15 cellular contexts compared by ENCODE assay signal in genomic region chr11:12797996-12798395, GRCh38.
DNase-seq lines count a peak whose midpoint lies in the region; ATAC-seq and TF ChIP-seq lines count a peak whose summit lies in the region.
"Had no signal": no experiment of that assay in that cellular context is flagged by ENCODE, and none has a peak within 500 bp of the region (broad histone marks: within the 10 kb centered on the region; RNA-seq: fewer than 3 reads in every experiment).

No MANE protein-coding gene starts in this region.

- H3K27ac Mint-ChIP-seq in mesothelial cell of epicardium (peak overlapping the region; percentile 97), type B pancreatic cell (no peak overlapping the region)
- H3K27ac Mint-ChIP-seq: B cell; CD4-positive, alpha-beta memory T cell had no signal

- no peak for TF ChIP-seq POLR2A in HCT116 (IDR thresholded peaks at IDR 0.05; ENCODE audit: borderline replicate concordance, extremely low read depth, insufficient read depth, insufficient read length)

- H3K27me3 ChIP-seq in HCT116 (ENCODE audit: insufficient read depth, low read length), result no peaks in the 10 kb centered on the region
- no peaks in the 10 kb centered on the region for H3K27me3 ChIP-seq in stomach smooth muscle (ENCODE audit: control insufficient read depth in 1 of 2, insufficient read depth in 2 of 2, low read length in 2 of 2)

- RAD21 ChIA-PET in HCT116 (lab: Charles Lee; ENCODE audit: low non-redundant PET in 1 of 2, low total read pairs in 2 of 2, uncharacterized antibody in 2 of 2, unreplicated experiment in 2 of 2), result no interaction called here

- H3K79me2 ChIP-seq in HCT116 (ENCODE audit: insufficient read depth, low read length), result peaks cover 69% of the 10 kb centered on the region

- no peak for TF ChIP-seq CTCF in HCT116 (IDR thresholded peaks at IDR 0.05 in 2 of 3, conservative IDR thresholded peaks at IDR 0.05 in 1 of 3; ENCODE audit: borderline replicate concordance in 1 of 3, insufficient read depth in 1 of 3, low read depth in 2 of 3, low read length in 2 of 3)
- TF ChIP-seq CTCF in mesothelial cell of epicardium (IDR thresholded peaks at IDR 0.05; ENCODE audit: unreplicated experiment), result no peak
- TF ChIP-seq CTCF in type B pancreatic cell (conservative IDR thresholded peaks at IDR 0.05), result no peak

- no peaks in the 10 kb centered on the region for H3K9me3 Mint-ChIP-seq in mesothelial cell of epicardium
- H3K9me3 Mint-ChIP-seq in type B pancreatic cell, result peaks cover 5% of the 10 kb centered on the region

- no peak overlapping the region for H3K4me3 Mint-ChIP-seq in mesothelial cell of epicardium
- no peak overlapping the region for H3K4me3 Mint-ChIP-seq in type B pancreatic cell
- H3K4me3 Mint-ChIP-seq: B cell; CD4-positive, alpha-beta memory T cell had no signal

- H3K9me2 ChIP-seq in HCT116 (ENCODE audit: insufficient read depth), result no peaks in the 10 kb centered on the region

- peak overlapping the region; percentile 86 for H3K4me2 ChIP-seq in HCT116 (ENCODE audit: low read length)

- CTCF ChIA-PET in HCT116 (lab: Charles Lee), result interaction anchor here (0.5 kb wide), 1 partner anchor 468 kb away, joined by 3 read pairs; no protein-coding TSS in a partner anchor

- peaks cover 12% of the 10 kb centered on the region for H3K36me3 Mint-ChIP-seq in mesothelial cell of epicardium
- H3K36me3 Mint-ChIP-seq in type B pancreatic cell, result peaks cover 22% of the 10 kb centered on the region
- H3K36me3 Mint-ChIP-seq: CD4-positive, alpha-beta memory T cell had no signal

- H3K27me3 Mint-ChIP-seq in mesothelial cell of epicardium (ENCODE audit: low read depth) (no peaks in the 10 kb centered on the region), type B pancreatic cell (no peaks in the 10 kb centered on the region)

- no peaks in the 10 kb centered on the region for H4K20me1 ChIP-seq in HCT116 (ENCODE audit: insufficient read depth)

- peaks cover 0 to 4% of the 10 kb centered on the region in 2 experiments; a peak in 1 of 4 replicates for H3K36me3 ChIP-seq in HCT116 (ENCODE audit: control insufficient read depth in 1 of 2, insufficient read depth in 2 of 2, low read length in 2 of 2)
- H3K36me3 ChIP-seq in SK-N-MC (ENCODE audit: insufficient read depth, low read length), result peaks cover 26% of the 10 kb centered on the region; the same call in 1 of the 2 replicates
- no peaks in the 10 kb centered on the region for H3K36me3 ChIP-seq in stomach smooth muscle (ENCODE audit: control insufficient read depth in 2 of 2, insufficient read depth in 2 of 2, low read length in 2 of 2)

- H3K4me1 ChIP-seq in HCT116 (ENCODE audit: control insufficient read depth in 1 of 2, insufficient read depth in 2 of 2, low read length in 2 of 2) (peaks cover 53 to 60% of the 10 kb centered on the region in 2 experiments), stomach smooth muscle (ENCODE audit: control insufficient read depth, insufficient read depth, low read length) (peaks cover 37% of the 10 kb centered on the region)

- ATAC-seq in HCT116, result no peak
- ATAC-seq: Right ventricle myocardium inferior had no signal

- TF ChIP-seq RAD21 in HCT116 (IDR thresholded peaks at IDR 0.05; ENCODE audit: low read depth), result no peak

- intact Hi-C loops in HCT116 (cut with micrococcal nuclease), result no loop called here

- H3K9me3 ChIP-seq in HCT116 (ENCODE audit: control insufficient read depth in 1 of 2, insufficient read depth in 1 of 2, low read depth in 1 of 2, low read length in 2 of 2) (no peaks in the 10 kb centered on the region), SK-N-MC (ENCODE audit: low read depth, low read length) (no peaks in the 10 kb centered on the region), stomach smooth muscle (ENCODE audit: control insufficient read depth in 2 of 2, low read length in 2 of 2) (no peaks in the 10 kb centered on the region)

- H2AFZ ChIP-seq in HCT116 (ENCODE audit: low read depth, low read length, poor library complexity, severe bottlenecking), result no peak overlapping the region

- BruUV-seq in HCT116 (replicated peaks; lab: Mats Ljungman, UMichigan), result no TSS peak

- peak overlapping the region; percentile 88 for H3K27ac ChIP-seq in HCT116 (ENCODE audit: low read depth, low read length)
- H3K27ac ChIP-seq in SK-N-MC, result 0 out of 2 replicates have a peak overlapping the region, but pooled peaks have one; percentile 8
- peak overlapping the region; percentile 75 for H3K27ac ChIP-seq in stomach smooth muscle (ENCODE audit: low read length)

- peaks cover 61% of the 10 kb centered on the region for H3K4me1 Mint-ChIP-seq in mesothelial cell of epicardium
- peaks cover 77% of the 10 kb centered on the region for H3K4me1 Mint-ChIP-seq in type B pancreatic cell (ENCODE audit: unreplicated experiment)
- H3K4me1 Mint-ChIP-seq: B cell; CD4-positive, alpha-beta memory T cell had no signal

- POLR2A ChIA-PET in HCT116 (lab: Charles Lee), result no interaction called here

- H3K9ac ChIP-seq in HCT116 (ENCODE audit: low read length) (peak overlapping the region; percentile 64; the same call in 1 of the 2 replicates), SK-N-MC (ENCODE audit: insufficient read length) (no peak overlapping the region), stomach smooth muscle (ENCODE audit: low read length in 2 of 2) (no peak overlapping the region)

- DNase-seq in HCT116 (ENCODE audit: low read depth, low spot score) (no peak), SK-N-MC (ENCODE audit: low read depth, low spot score) (no peak), mesothelial cell of epicardium (ENCODE audit: low spot score in 2 of 2, unreplicated experiment in 2 of 2) (no peak), type B pancreatic cell (ENCODE audit: extremely low spot score, unreplicated experiment) (no peak), OCI-M1 (lab: John Stamatoyannopoulos, UW) (no peak), NOMO-1 treated with dmso at 0.1 percent for 144 hours (lab: John Stamatoyannopoulos, UW; ENCODE audit: unreplicated experiment) (no peak)
- DNase-seq: CD4-positive, alpha-beta memory T cell; IMR-90; MV-4-11; NCI-H1436 treated with DMSO at 0.1 percent for 48 hours; NCI-H2107; NCI-H526 treated with DMSO at 0.1 percent for 48 hours had no signal

- no peak overlapping the region for H3K4me3 ChIP-seq in HCT116 (replicated peaks in 1 of 2; ENCODE audit: low read depth in 1 of 2, low read length in 2 of 2)
- H3K4me3 ChIP-seq in SK-N-MC, result no peak overlapping the region
- no peak overlapping the region for H3K4me3 ChIP-seq in stomach smooth muscle (ENCODE audit: low read length in 2 of 2)

TF ChIP-seq in HCT116, 20 proteins besides CTCF, POLR2A, EP300 and RAD21:
- TF ChIP-seq, protein P1, sequence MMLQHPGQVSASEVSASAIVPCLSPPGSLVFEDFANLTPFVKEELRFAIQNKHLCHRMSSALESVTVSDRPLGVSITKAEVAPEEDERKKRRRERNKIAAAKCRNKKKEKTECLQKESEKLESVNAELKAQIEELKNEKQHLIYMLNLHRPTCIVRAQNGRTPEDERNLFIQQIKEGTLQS (IDR thresholded peaks at IDR 0.05), result no peak
- 0 out of 2 replicates have a peak, but pooled peaks have one; percentile 14 for TF ChIP-seq JUND (IDR thresholded peaks at IDR 0.05)

Comparison
In these comparisons a context has a peak if more than half of its experiments do, and no peak if none do; other contexts are left out.
1. H3K27ac ChIP-seq: peak in every context shown above with its lines; median percentile 88 in HCT116; 75 in stomach smooth muscle; 8 in SK-N-MC.